In the genomic region with DNA sequence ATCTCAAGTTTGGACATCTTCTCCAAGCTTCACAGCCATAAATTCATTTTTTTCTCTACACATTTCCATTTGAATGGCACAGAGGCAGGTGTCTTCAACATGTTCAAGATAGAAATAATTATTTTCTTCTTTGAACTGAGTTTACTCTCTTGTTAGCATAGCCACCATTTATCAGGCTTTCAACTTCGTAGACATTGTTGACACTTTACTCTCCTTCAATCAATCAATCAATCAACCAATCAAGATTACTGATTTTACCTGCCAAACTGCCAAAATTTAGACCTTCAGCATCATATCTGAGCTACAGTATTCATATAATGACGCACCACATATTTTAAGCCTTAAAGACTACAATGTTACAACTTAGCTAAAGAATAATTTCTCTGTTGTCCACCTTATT, we compare ENCODE assay signal across 29 cellular contexts.
DNase-seq lines count a peak whose midpoint lies in the region; TF ChIP-seq lines count a peak whose summit lies in the region.
"Had no signal": no experiment of that assay in that cellular context is flagged by ENCODE, and none has a peak within 500 bp of the region (broad histone marks: within the 10 kb centered on the region; RNA-seq: fewer than 3 reads in every experiment).

No MANE protein-coding gene starts in this region.

- intact Hi-C loops in activated T-helper 2 cell treated with anti-CD3 and anti-CD28 coated beads, Interferon-gamma antibody, Interleukin-2, Interleukin-4, amounts not matched to agents 10 μg/mL and 5 μg/mL and 100 μg/mL, durations not matched to agents 14 hours and 24 hours and 36 hours (cut with micrococcal nuclease), result no loop called here

- no peaks in the 10 kb centered on the region for H3K36me3 ChIP-seq in neural cell (ENCODE audit: insufficient read depth, low read length)
- H3K36me3 ChIP-seq: BE2C; BLaER1; BLaER1 treated with 17β-estradiol and CSF1 and Interleukin-3, amounts not matched to agents 10 nM and 100 nM had no signal

- peaks cover 26% of the 10 kb centered on the region for H3K9me3 Mint-ChIP-seq in activated T-helper 2 cell treated with anti-CD3 and anti-CD28 coated beads, Interferon-gamma antibody, Interleukin-2, Interleukin-4, amounts not matched to agents 10 μg/mL and 5 μg/mL and 100 μg/mL, durations not matched to agents 14 hours and 24 hours and 36 hours

- no peak overlapping the region for H3K4me3 ChIP-seq in neural cell (ENCODE audit: low read length)
- H3K4me3 ChIP-seq: A549; BLaER1; BLaER1 treated with 17β-estradiol and CSF1 and Interleukin-3, amounts not matched to agents 10 nM and 100 nM had no signal

- H3K9ac ChIP-seq in neural cell (ENCODE audit: low read length), result no peak overlapping the region
- H3K9ac ChIP-seq: BLaER1; BLaER1 treated with 17β-estradiol and CSF1 and Interleukin-3, amounts not matched to agents 10 nM and 100 nM had no signal

- DNase-seq in activated T-helper 2 cell treated with anti-CD3 and anti-CD28 coated beads, Interferon-gamma antibody, Interleukin-2, Interleukin-4, amounts not matched to agents 10 μg/mL and 5 μg/mL and 100 μg/mL, durations not matched to agents 14 hours and 24 hours and 36 hours (ENCODE audit: low spot score), result no peak
- DNase-seq: 8988T; ACHN; AML-193; BE2C; C1 segment of cervical spinal cord; Caco-2; Calu3; CD4-positive, alpha-beta memory T cell; CD4-positive, alpha-beta T cell; CD4-positive, CD25-positive, alpha-beta regulatory T cell; CD8-positive, alpha-beta memory T cell; CD8-positive, alpha-beta T cell; COR-L47; DMS 273 treated with DMSO at 0.1 percent for 48 hours; DMS153; DMS53; DMS79; DMS79 treated with DMSO at 0.1 percent for 48 hours; DND-41; EL had no signal

- H3K4me2 ChIP-seq in neural cell (ENCODE audit: low read length), result no peak overlapping the region
- H3K4me2 ChIP-seq: A549; BLaER1; BLaER1 treated with 17β-estradiol and CSF1 and Interleukin-3, amounts not matched to agents 10 nM and 100 nM had no signal

- peak; percentile 98 for TF ChIP-seq EP300 in neural cell (conservative IDR thresholded peaks at IDR 0.05; ENCODE audit: poor library complexity, severe bottlenecking)

- H3K9me3 ChIP-seq in neural cell (ENCODE audit: low read length), result no peaks in the 10 kb centered on the region
- H3K9me3 ChIP-seq: A549, BE2C, Caco-2 had no signal

- no peak overlapping the region for H3K4me3 Mint-ChIP-seq in activated T-helper 2 cell treated with anti-CD3 and anti-CD28 coated beads, Interferon-gamma antibody, Interleukin-2, Interleukin-4, amounts not matched to agents 10 μg/mL and 5 μg/mL and 100 μg/mL, durations not matched to agents 14 hours and 24 hours and 36 hours (ENCODE audit: low read depth)
- H3K4me3 Mint-ChIP-seq: B cell; CD14-positive monocyte; CD4-positive, alpha-beta memory T cell; CD4-positive, alpha-beta T cell; CD4-positive, CD25-positive, alpha-beta regulatory T cell; CD8-positive, alpha-beta memory T cell; CD8-positive, alpha-beta T cell had no signal

- H3F3A ChIP-seq in neural cell (ENCODE audit: insufficient read depth, low read length, poor library complexity, severe bottlenecking), result no peaks in the 10 kb centered on the region

- H3K27me3 ChIP-seq in neural cell (ENCODE audit: insufficient read depth, low read depth, low read length), result no peaks in the 10 kb centered on the region
- H3K27me3 ChIP-seq: BE2C; BLaER1; BLaER1 treated with 17β-estradiol and CSF1 and Interleukin-3, amounts not matched to agents 10 nM and 100 nM had no signal

- H3K27me3 Mint-ChIP-seq in activated T-helper 2 cell treated with anti-CD3 and anti-CD28 coated beads, Interferon-gamma antibody, Interleukin-2, Interleukin-4, amounts not matched to agents 10 μg/mL and 5 μg/mL and 100 μg/mL, durations not matched to agents 14 hours and 24 hours and 36 hours (ENCODE audit: low read depth), result no peaks in the 10 kb centered on the region
- H3K27me3 Mint-ChIP-seq: B cell; CD4-positive, alpha-beta memory T cell; CD4-positive, alpha-beta T cell; CD4-positive, CD25-positive, alpha-beta regulatory T cell; CD8-positive, alpha-beta memory T cell had no signal

- no peak for TF ChIP-seq CTCF in neural cell (IDR thresholded peaks at IDR 0.05; ENCODE audit: poor library complexity, severe bottlenecking)

- H3K9me2 ChIP-seq in neural cell (ENCODE audit: insufficient read depth, low read length), result no peaks in the 10 kb centered on the region

- TF ChIP-seq RAD21 in neural cell (conservative IDR thresholded peaks at IDR 0.05), result no peak

- H3K27ac ChIP-seq in neural cell (ENCODE audit: low read length), result peak overlapping the region; percentile 11
- H3K27ac ChIP-seq: 22Rv1; A549; BLaER1; BLaER1 treated with 17β-estradiol and CSF1 and Interleukin-3, amounts not matched to agents 10 nM and 100 nM; C4-2B had no signal

- no peaks in the 10 kb centered on the region for H4K20me1 ChIP-seq in neural cell (ENCODE audit: insufficient read depth)
- H4K20me1 ChIP-seq: BLaER1; BLaER1 treated with 17β-estradiol and CSF1 and Interleukin-3, amounts not matched to agents 10 nM and 100 nM had no signal

- H3K4me1 Mint-ChIP-seq in activated T-helper 2 cell treated with anti-CD3 and anti-CD28 coated beads, Interferon-gamma antibody, Interleukin-2, Interleukin-4, amounts not matched to agents 10 μg/mL and 5 μg/mL and 100 μg/mL, durations not matched to agents 14 hours and 24 hours and 36 hours (ENCODE audit: low read depth), result no peaks in the 10 kb centered on the region
- H3K4me1 Mint-ChIP-seq: B cell; CD14-positive monocyte; CD4-positive, alpha-beta memory T cell; CD4-positive, CD25-positive, alpha-beta regulatory T cell; CD8-positive, alpha-beta memory T cell had no signal

- no peaks in the 10 kb centered on the region for H3K79me2 ChIP-seq in neural cell (replicated peaks; ENCODE audit: insufficient read depth, low read length)

- H3K36me3 Mint-ChIP-seq in activated T-helper 2 cell treated with anti-CD3 and anti-CD28 coated beads, Interferon-gamma antibody, Interleukin-2, Interleukin-4, amounts not matched to agents 10 μg/mL and 5 μg/mL and 100 μg/mL, durations not matched to agents 14 hours and 24 hours and 36 hours (ENCODE audit: low read depth), result no peaks in the 10 kb centered on the region
- H3K36me3 Mint-ChIP-seq: CD14-positive monocyte; CD4-positive, alpha-beta memory T cell; CD4-positive, CD25-positive, alpha-beta regulatory T cell; CD8-positive, alpha-beta memory T cell; CD8-positive, alpha-beta T cell had no signal

- no peak overlapping the region for H2AFZ ChIP-seq in neural cell (ENCODE audit: low read depth, low read length)

- no peak overlapping the region for H3K27ac Mint-ChIP-seq in activated T-helper 2 cell treated with anti-CD3 and anti-CD28 coated beads, Interferon-gamma antibody, Interleukin-2, Interleukin-4, amounts not matched to agents 10 μg/mL and 5 μg/mL and 100 μg/mL, durations not matched to agents 14 hours and 24 hours and 36 hours
- H3K27ac Mint-ChIP-seq: B cell; CD14-positive monocyte; CD4-positive, alpha-beta memory T cell; CD4-positive, alpha-beta T cell; CD4-positive, CD25-positive, alpha-beta regulatory T cell; CD8-positive, alpha-beta memory T cell; CD8-positive, alpha-beta T cell had no signal

TF ChIP-seq in neural cell, 6 proteins besides CTCF, POLR2A, EP300 and RAD21:
- TF ChIP-seq, protein P1, sequence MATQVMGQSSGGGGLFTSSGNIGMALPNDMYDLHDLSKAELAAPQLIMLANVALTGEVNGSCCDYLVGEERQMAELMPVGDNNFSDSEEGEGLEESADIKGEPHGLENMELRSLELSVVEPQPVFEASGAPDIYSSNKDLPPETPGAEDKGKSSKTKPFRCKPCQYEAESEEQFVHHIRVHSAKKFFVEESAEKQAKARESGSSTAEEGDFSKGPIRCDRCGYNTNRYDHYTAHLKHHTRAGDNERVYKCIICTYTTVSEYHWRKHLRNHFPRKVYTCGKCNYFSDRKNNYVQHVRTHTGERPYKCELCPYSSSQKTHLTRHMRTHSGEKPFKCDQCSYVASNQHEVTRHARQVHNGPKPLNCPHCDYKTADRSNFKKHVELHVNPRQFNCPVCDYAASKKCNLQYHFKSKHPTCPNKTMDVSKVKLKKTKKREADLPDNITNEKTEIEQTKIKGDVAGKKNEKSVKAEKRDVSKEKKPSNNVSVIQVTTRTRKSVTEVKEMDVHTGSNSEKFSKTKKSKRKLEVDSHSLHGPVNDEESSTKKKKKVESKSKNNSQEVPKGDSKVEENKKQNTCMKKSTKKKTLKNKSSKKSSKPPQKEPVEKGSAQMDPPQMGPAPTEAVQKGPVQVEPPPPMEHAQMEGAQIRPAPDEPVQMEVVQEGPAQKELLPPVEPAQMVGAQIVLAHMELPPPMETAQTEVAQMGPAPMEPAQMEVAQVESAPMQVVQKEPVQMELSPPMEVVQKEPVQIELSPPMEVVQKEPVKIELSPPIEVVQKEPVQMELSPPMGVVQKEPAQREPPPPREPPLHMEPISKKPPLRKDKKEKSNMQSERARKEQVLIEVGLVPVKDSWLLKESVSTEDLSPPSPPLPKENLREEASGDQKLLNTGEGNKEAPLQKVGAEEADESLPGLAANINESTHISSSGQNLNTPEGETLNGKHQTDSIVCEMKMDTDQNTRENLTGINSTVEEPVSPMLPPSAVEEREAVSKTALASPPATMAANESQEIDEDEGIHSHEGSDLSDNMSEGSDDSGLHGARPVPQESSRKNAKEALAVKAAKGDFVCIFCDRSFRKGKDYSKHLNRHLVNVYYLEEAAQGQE (IDR thresholded peaks at IDR 0.05; ENCODE audit: borderline replicate concordance), result no peak
- TF ChIP-seq POLR2AphosphoS5 (IDR thresholded peaks at IDR 0.05), result peak; percentile 48
